Comparison of ENCODE assay signal across 6 cellular contexts in genomic region chr17:8689916-8690315, GRCh38. TPM values are rescaled to one million over a fixed set of nuclear protein-coding genes. Genes with fewer than 3 reads are reported as not detected.
"Had no signal": no experiment of that assay in that cellular context is flagged by ENCODE, and none has a peak within 500 bp of the region (broad histone marks: within the 10 kb centered on the region; RNA-seq: fewer than 3 reads in every experiment).

No MANE protein-coding gene starts in this region.

RNA-seq across cellular contexts. Expression of gene CCDC42, which starts 54.7 kb away (rescaled TPM):
- total RNA-seq: GM23248, GM23338, H1, H7, H9, HFFc6 had no signal
- polyA plus RNA-seq: GM23248, GM23338, H1 had no signal
